In the genomic region with DNA sequence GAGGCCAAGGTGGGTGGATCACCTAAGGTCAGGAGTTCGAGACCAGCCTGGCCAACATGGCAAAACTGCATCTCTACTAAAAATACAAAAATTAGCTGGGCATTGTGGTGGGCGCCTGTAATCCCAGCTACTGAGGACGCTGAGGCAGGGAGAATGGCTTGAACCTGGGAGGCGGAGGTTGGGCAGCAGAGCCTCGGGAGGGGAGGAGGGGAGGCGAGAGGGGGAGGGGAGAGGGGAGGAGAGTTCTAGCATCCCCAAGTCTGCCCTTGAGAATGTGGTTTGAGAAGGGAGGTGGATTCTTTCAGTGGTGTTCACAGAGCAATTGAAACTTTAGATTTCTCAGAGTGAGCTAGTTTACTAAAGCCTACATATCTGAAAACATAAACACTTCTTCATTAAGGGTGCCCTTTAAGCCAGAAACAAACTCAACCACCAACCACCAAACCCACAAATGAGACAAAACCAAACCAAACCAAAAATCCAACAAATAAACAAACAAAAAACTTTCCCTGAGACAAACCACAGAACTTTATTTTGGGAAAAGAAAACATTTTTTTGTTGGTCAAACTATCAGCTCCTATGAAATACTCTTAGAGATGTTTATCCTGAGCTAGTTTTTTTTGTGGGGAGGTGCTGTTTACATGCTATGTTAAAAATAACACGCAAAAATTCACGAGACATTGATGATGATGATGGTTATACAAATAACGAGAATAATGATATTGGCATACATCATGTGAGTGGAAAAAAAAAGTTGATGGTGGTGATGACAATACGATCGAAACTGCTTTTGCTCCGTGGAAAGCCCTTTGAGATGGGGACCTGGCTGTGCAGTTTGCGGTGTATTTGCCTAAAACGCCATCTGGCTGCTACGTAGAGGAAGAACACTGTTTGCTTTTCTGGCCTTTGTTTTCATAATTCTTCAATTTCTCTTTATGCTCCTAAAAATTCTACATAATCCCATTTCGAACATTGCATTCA, we compare ENCODE assay signal across 9 cellular contexts.
DNase-seq lines count a peak whose midpoint lies in the region; ATAC-seq, FAIRE-seq and TF ChIP-seq lines count a peak whose summit lies in the region.
"Had no signal": no experiment of that assay in that cellular context is flagged by ENCODE, and none has a peak within 500 bp of the region (broad histone marks: within the 10 kb centered on the region; RNA-seq: fewer than 3 reads in every experiment).

No MANE protein-coding gene starts in this region.

- WGBS in pancreas, 2 donors, result 21 to 22% methylated on average over 16 of the region's 16 CpGs

- intact Hi-C loops in pancreas (cut with DNase I), result no loop called here

- no peak overlapping the region for H3K27ac ChIP-seq in pancreas

- DNase-seq in EL (peak; percentile 14), NCI-H146 (lab: John Stamatoyannopoulos, UW) (peak; percentile 55), pancreas (peak in 2 of 6 donors; percentile 6 to 21), omental fat pad (ENCODE audit: low spot score) (no peak), MV-4-11 (lab: John Stamatoyannopoulos, UW) (no peak)
- DNase-seq in activated CD4-positive, alpha-beta T cell treated with anti-CD3 and anti-CD28 coated beads for 4 hours, result peak; percentile 43 to 48
- DNase-seq in effector memory CD8-positive, alpha-beta T cell, result peak; percentile 12 to 27 (median 27)

- H3K27ac Mint-ChIP-seq in effector memory CD8-positive, alpha-beta T cell, result peak overlapping the region; percentile 3 to 36

- no peak overlapping the region for H3K4me3 ChIP-seq in pancreas

- no peaks in the 10 kb centered on the region for H3K36me3 ChIP-seq in pancreas

- H3K27me3 Mint-ChIP-seq in effector memory CD8-positive, alpha-beta T cell, result peaks cover 26 to 27% of the 10 kb centered on the region in 2 donors

- ATAC-seq in GM21576 (IDR thresholded peaks at IDR 0.05; ENCODE audit: unreplicated experiment) (peak; percentile 18), pancreas (no peak), omental fat pad (ENCODE audit: low FRiP score) (no peak)
- no peak for ATAC-seq in effector memory CD8-positive, alpha-beta T cell (replicated peaks)
- ATAC-seq: activated naive CD4-positive, alpha-beta T cell treated with anti-CD3 and anti-CD28 coated beads, Interleukin-2, amount 50 U/mL, for 72 hours had no signal

- peaks cover 21% of the 10 kb centered on the region for H3K36me3 Mint-ChIP-seq in effector memory CD8-positive, alpha-beta T cell (ENCODE audit: insufficient read depth)

- H3K9me3 Mint-ChIP-seq in effector memory CD8-positive, alpha-beta T cell, result no peaks in the 10 kb centered on the region
- H3K9me3 Mint-ChIP-seq: activated naive CD4-positive, alpha-beta T cell treated with anti-CD3 and anti-CD28 coated beads, Interleukin-2, amount 50 U/mL, for 72 hours had no signal

- no peaks in the 10 kb centered on the region for H3K9me3 ChIP-seq in pancreas

- H3K4me1 ChIP-seq in pancreas, result peaks cover 0 to 1% (median 0%) of the 10 kb centered on the region in 3 donors

- TF ChIP-seq CTCF in pancreas (IDR thresholded peaks at IDR 0.05) (peak in 1 of 4 donors; percentile 33), omental fat pad (IDR thresholded peaks at IDR 0.05) (no peak)

- peak overlapping the region in 1 of 2 donors; percentile 29 for H3K4me3 Mint-ChIP-seq in effector memory CD8-positive, alpha-beta T cell

- peaks cover 9 to 11% of the 10 kb centered on the region in 2 donors for H3K4me1 Mint-ChIP-seq in effector memory CD8-positive, alpha-beta T cell (ENCODE audit: low read depth in 2 of 2)

- FAIRE-seq in pancreas (lab: Jason Lieb, UNC), result peak; percentile 69

- H3K27me3 ChIP-seq in pancreas, result peaks cover 0 to 6% (median 0%) of the 10 kb centered on the region in 4 donors

Comparison
In these comparisons a context has a peak if more than half of its experiments do, and no peak if none do; other contexts are left out.
1. DNase-seq: peak in EL (single experiment), NCI-H146 (single experiment), activated CD4-positive, alpha-beta T cell treated with anti-CD3 and anti-CD28 coated beads for 4 hours (2 of 2) and effector memory CD8-positive, alpha-beta T cell (3 of 3); none in omental fat pad (single experiment) and MV-4-11 (single experiment).